In genomic region chr7:139752600-139752999, GRCh38 we compare ENCODE assay signal across 15 cellular contexts. TPM values are rescaled to one million over a fixed set of nuclear protein-coding genes. Genes with fewer than 3 reads are reported as not detected.
DNase-seq lines count a peak whose midpoint lies in the region; ATAC-seq, FAIRE-seq and TF ChIP-seq lines count a peak whose summit lies in the region.
"Had no signal": no experiment of that assay in that cellular context is flagged by ENCODE, and none has a peak within 500 bp of the region (broad histone marks: within the 10 kb centered on the region; RNA-seq: fewer than 3 reads in every experiment).

No MANE protein-coding gene starts in this region.

- H3K36me3 Mint-ChIP-seq in chondrocyte (ENCODE audit: low read depth) = peaks cover 5% of the 10 kb centered on the region

- H3K27ac Mint-ChIP-seq in chondrocyte (ENCODE audit: unreplicated experiment) = peak overlapping the region; percentile 59

- peaks cover 33 to 96% (median 81%) of the 10 kb centered on the region in 9 donors for H3K4me1 ChIP-seq in heart right ventricle
- H3K4me1 ChIP-seq in pancreas = peaks cover 0 to 7% (median under 1%) of the 10 kb centered on the region in 3 donors
- H3K4me1 ChIP-seq in subcutaneous abdominal adipose tissue (ENCODE audit: control insufficient read depth in 5 of 5, insufficient read depth in 5 of 5, low read length in 5 of 5) = peaks cover 3 to 57% (median 50%) of the 10 kb centered on the region in 5 donors

- FAIRE-seq in pancreas (lab: Jason Lieb, UNC) (no peak), GM12892 (lab: Jason Lieb, UNC) (no peak)
- FAIRE-seq: A204.1 had no signal

- H3K4me3 Mint-ChIP-seq in chondrocyte (ENCODE audit: unreplicated experiment) = no peak overlapping the region

- H3K27me3 ChIP-seq in heart right ventricle = no peaks in the 10 kb centered on the region
- no peaks in the 10 kb centered on the region for H3K27me3 ChIP-seq in pancreas
- H3K27me3 ChIP-seq in subcutaneous abdominal adipose tissue (ENCODE audit: control insufficient read depth in 5 of 5, insufficient read depth in 4 of 5, low read length in 5 of 5) = no peaks in the 10 kb centered on the region
- H3K27me3 ChIP-seq: Peyer's patch had no signal

- H3K4me3 ChIP-seq in heart right ventricle (no peak overlapping the region), pancreas (no peak overlapping the region), subcutaneous abdominal adipose tissue (ENCODE audit: low read depth in 1 of 5, low read length in 5 of 5) (no peak overlapping the region)
- H3K4me3 ChIP-seq: Peyer's patch had no signal

- ATAC-seq in heart right ventricle = no peak
- ATAC-seq in Right ventricle myocardium inferior = no peak
- ATAC-seq in pancreas = peak in 3 of 4 donors; percentile 15 to 55 (median 27)
- ATAC-seq in HG02938 (IDR thresholded peaks at IDR 0.05; ENCODE audit: unreplicated experiment) = no peak
- ATAC-seq in HG03469 (IDR thresholded peaks at IDR 0.05; ENCODE audit: unreplicated experiment) = no peak

- DNase-seq in heart right ventricle (no peak), Right ventricle myocardium inferior (ENCODE audit: missing footprints) (no peak), chondrocyte (ENCODE audit: low spot score) (no peak), pancreas (no peak), GM12892 (ENCODE audit: insufficient read length) (no peak)
- DNase-seq: Caco-2, NCI-H1930, NCI-H2171 had no signal

- peak overlapping the region in 6 of 10 donors; percentile 49 to 70 (median 65) for H3K27ac ChIP-seq in heart right ventricle
- no peak overlapping the region for H3K27ac ChIP-seq in pancreas
- H3K27ac ChIP-seq in subcutaneous abdominal adipose tissue (ENCODE audit: low read depth, low read length) = peak overlapping the region; percentile 19
- H3K27ac ChIP-seq: C4-2B had no signal

- H3K9ac ChIP-seq in subcutaneous abdominal adipose tissue (ENCODE audit: low read length in 5 of 5) = peak overlapping the region in 1 of 5 donors; percentile 3

- no peak for TF ChIP-seq POLR2A in GM12892 (IDR thresholded peaks at IDR 0.05; ENCODE audit: low read depth, low read length)

- peaks cover 80% of the 10 kb centered on the region for H3K4me1 Mint-ChIP-seq in chondrocyte (ENCODE audit: low read depth)

- no peaks in the 10 kb centered on the region for H3K9me3 ChIP-seq in heart right ventricle
- H3K9me3 ChIP-seq in pancreas = no peaks in the 10 kb centered on the region
- H3K9me3 ChIP-seq in subcutaneous abdominal adipose tissue (ENCODE audit: control insufficient read depth in 5 of 5, low read length in 5 of 5) = no peaks in the 10 kb centered on the region
- H3K9me3 ChIP-seq: Caco-2, Peyer's patch had no signal

- no peaks in the 10 kb centered on the region for H3K9me3 Mint-ChIP-seq in chondrocyte (ENCODE audit: low read depth)
- H3K9me3 Mint-ChIP-seq: IgD-negative memory B cell had no signal

- TF ChIP-seq CTCF in heart right ventricle (IDR thresholded peaks at IDR 0.05) = no peak
- TF ChIP-seq CTCF in chondrocyte (IDR thresholded peaks at IDR 0.05) = no peak
- TF ChIP-seq CTCF in pancreas (IDR thresholded peaks at IDR 0.05) = no peak

- 64 to 77% methylated on average over 5 of the region's 5 CpGs for WGBS in heart right ventricle, 2 donors
- WGBS in pancreas, 2 donors = 60 to 64% methylated on average over 5 of the region's 5 CpGs

- intact Hi-C loops in heart right ventricle (cut with DNase I) (no loop called here), Right ventricle myocardium inferior (cut with DNase I) (no loop called here), pancreas (cut with DNase I) (no loop called here)

- H3K36me3 ChIP-seq in heart right ventricle (peaks cover 0 to 2% (median 0%) of the 10 kb centered on the region in 9 donors), pancreas (no peaks in the 10 kb centered on the region), subcutaneous abdominal adipose tissue (ENCODE audit: control insufficient read depth in 5 of 5, insufficient read depth in 5 of 5, low read length in 5 of 5) (peaks cover 0 to 4% (median 0%) of the 10 kb centered on the region in 5 donors)
- H3K36me3 ChIP-seq: Peyer's patch had no signal

- no peaks in the 10 kb centered on the region for H3K27me3 Mint-ChIP-seq in chondrocyte (ENCODE audit: low read depth)

RNA-seq across cellular contexts. Expression of gene HIPK2, which starts 25.2 kb away (rescaled TPM):
- 100 to 1,000 TPM in 9 of 10 donors, 10 to 100 TPM in 1; 99.4 to 203 (median 136) TPM for total RNA-seq in heart right ventricle
- polyA plus RNA-seq in heart right ventricle = 10 to 100 TPM; 19.7 to 29.3 TPM
- total RNA-seq in Right ventricle myocardium inferior = 97.8 TPM
- total RNA-seq in chondrocyte = 71.2 to 75.6 TPM (median 72.3 TPM) in 3 replicates
- total RNA-seq in pancreas = 10 to 100 TPM; 21.4 to 49.0 (median 26.5) TPM
- 1 to 10 TPM; 6.7 to 9.8 TPM for polyA plus RNA-seq in pancreas
- polyA plus RNA-seq in GM12892 (2012; ENCODE audit: missing spikeins) = 26.3 TPM

Comparison
In these comparisons a context has a peak if more than half of its experiments do, and no peak if none do; other contexts are left out.
1. ATAC-seq: peak in pancreas (3 of 4); none in heart right ventricle (0 of 8), Right ventricle myocardium inferior (single experiment), HG02938 (single experiment) and HG03469 (single experiment).
2. H3K27ac ChIP-seq: peak in heart right ventricle (6 of 10) and subcutaneous abdominal adipose tissue (single experiment); none in pancreas (0 of 4).